Comparison of ENCODE assay signal across 8 cellular contexts in the genomic region with DNA sequence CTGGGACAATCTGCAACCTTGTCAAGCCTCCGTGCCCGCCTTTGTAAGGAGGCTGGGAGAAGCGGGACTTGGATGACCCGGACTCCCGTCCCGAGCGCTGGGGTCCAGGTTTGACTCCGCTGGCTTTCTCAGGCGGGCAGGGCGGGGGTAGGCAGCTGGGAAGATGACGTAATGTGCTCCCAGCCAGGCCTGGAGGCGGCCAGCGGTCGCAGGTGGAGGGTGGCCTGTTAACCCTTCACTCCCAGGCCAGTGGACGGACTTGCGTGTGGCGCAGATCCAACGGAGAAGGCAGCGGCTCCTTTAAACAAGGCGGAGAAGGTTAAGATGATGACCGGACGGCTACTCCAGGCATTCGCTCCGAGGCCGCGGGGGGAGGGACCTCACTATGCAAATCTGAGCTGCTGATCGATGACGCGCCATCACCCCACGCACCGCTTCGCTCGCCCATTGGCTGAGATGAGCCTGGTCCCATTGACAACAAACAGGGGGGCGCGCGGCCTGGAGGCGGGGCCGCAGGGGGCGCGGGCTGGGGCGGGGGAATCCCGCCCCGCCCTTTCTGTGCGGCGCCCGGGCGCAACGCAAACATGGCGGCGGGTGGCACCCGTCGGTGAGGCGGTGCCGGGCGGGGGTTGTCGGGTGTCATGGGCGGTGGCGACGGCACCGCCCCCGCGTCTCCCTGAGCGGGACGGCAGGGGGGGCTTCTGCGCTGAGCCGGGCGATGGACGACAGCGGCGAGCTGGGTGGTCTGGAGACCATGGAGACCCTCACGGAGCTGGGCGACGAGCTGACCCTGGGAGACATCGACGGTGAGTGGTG.
DNase-seq lines count a peak whose midpoint lies in the region; ATAC-seq, FAIRE-seq and TF ChIP-seq lines count a peak whose summit lies in the region.

A gene (plus strand): TSS at position 553 of the 816 bp plus-strand sequence. CDS start 166 bp downstream, at position 719.

- in situ Hi-C loops in HAP-1 (cut with MboI; ENCODE audit: low sequenced_read_pairs), result no loop called here

- H3K27ac ChIP-seq in MM.1S (ENCODE audit: low read length), result peak within 1 kb of the TSS; percentile 87

- peak within 1 kb of the TSS; percentile 95 for H3K4me2 ChIP-seq in MM.1S (ENCODE audit: low read depth, low read length)

- H3K27me3 ChIP-seq in HAP-1 (ENCODE audit: low read depth), result no peaks in the 10 kb centered on the region
- H3K27me3 ChIP-seq in MM.1S (replicated peaks; ENCODE audit: insufficient read depth, low read length), result no peaks in the 10 kb centered on the region

- H2AFZ ChIP-seq in MM.1S (ENCODE audit: low read length), result peak within 1 kb of the TSS; percentile 23; the same call in 1 of the 2 replicates

- peak within 1 kb of the TSS; percentile 100 for H3K27ac Mint-ChIP-seq in nephron progenitor cell
- H3K27ac Mint-ChIP-seq in stimulated activated naive CD8-positive, alpha-beta T cell treated with anti-CD3 and anti-CD28 coated beads, Interleukin-15, amount 100 ng/mL, for 72 hours, result peak within 1 kb of the TSS; percentile 99

- H3K4me1 Mint-ChIP-seq in nephron progenitor cell, result peaks cover 71% of the 10 kb centered on the region
- H3K4me1 Mint-ChIP-seq in stimulated activated naive CD8-positive, alpha-beta T cell treated with anti-CD3 and anti-CD28 coated beads, Interleukin-15, amount 100 ng/mL, for 72 hours, result peaks cover 55% of the 10 kb centered on the region

- H3K36me3 ChIP-seq in HAP-1 (replicated peaks), result peaks cover 32% of the 10 kb centered on the region
- peaks cover 10% of the 10 kb centered on the region; the same call in 1 of the 2 replicates for H3K36me3 ChIP-seq in MM.1S (replicated peaks; ENCODE audit: insufficient read depth, low read length)

- peak; percentile 98 for FAIRE-seq in G401.6 (lab: Jason Lieb, UNC)

- DNase-seq in HAP-1 (ENCODE audit: low spot score in 2 of 2), result peak; percentile 98 to 100
- DNase-seq in MM.1S, result peak; percentile 100
- peak; percentile 89 for DNase-seq in SIG-M5 (lab: John Stamatoyannopoulos, UW)
- DNase-seq in activated gamma-delta T cell (lab: John Stamatoyannopoulos, UW), result peak; percentile 97
- DNase-seq in fibroblast of the conjunctiva (ENCODE audit: low read depth), result peak; percentile 99
- peak; percentile 99 for DNase-seq in nephron progenitor cell
- peak; percentile 97 to 98 for DNase-seq in stimulated activated naive CD8-positive, alpha-beta T cell treated with anti-CD3 and anti-CD28 coated beads, Interleukin-15, amount 100 ng/mL, for 72 hours

- no peak for TF ChIP-seq CTCF in MM.1S (IDR thresholded peaks at IDR 0.05; ENCODE audit: low read length)
- TF ChIP-seq CTCF in nephron progenitor cell (IDR thresholded peaks at IDR 0.05), result no peak

- H3K4me1 ChIP-seq in HAP-1 (peaks cover 10% of the 10 kb centered on the region), MM.1S (ENCODE audit: low read length) (peaks cover 35% of the 10 kb centered on the region)

- H3K9ac ChIP-seq in MM.1S (ENCODE audit: low read length), result peak within 1 kb of the TSS; percentile 96

- H3K27me3 Mint-ChIP-seq in nephron progenitor cell (ENCODE audit: low read depth, poor library complexity), result no peaks in the 10 kb centered on the region
- no peaks in the 10 kb centered on the region for H3K27me3 Mint-ChIP-seq in stimulated activated naive CD8-positive, alpha-beta T cell treated with anti-CD3 and anti-CD28 coated beads, Interleukin-15, amount 100 ng/mL, for 72 hours

- peak; percentile 96 for ATAC-seq in stimulated activated naive CD8-positive, alpha-beta T cell treated with anti-CD3 and anti-CD28 coated beads, Interleukin-15, amount 100 ng/mL, for 72 hours

- peaks cover 32% of the 10 kb centered on the region for H3F3A ChIP-seq in MM.1S (ENCODE audit: insufficient read depth, low read length)

- H3K4me3 ChIP-seq in HAP-1 (peak within 1 kb of the TSS; percentile 77), MM.1S (ENCODE audit: low read length) (peak within 1 kb of the TSS; percentile 71)

- H3K79me2 ChIP-seq in MM.1S (ENCODE audit: low read length), result peaks cover 51% of the 10 kb centered on the region

- no peaks in the 10 kb centered on the region for H3K9me2 ChIP-seq in MM.1S (replicated peaks; ENCODE audit: insufficient read depth, low read length)

- H3K36me3 Mint-ChIP-seq in nephron progenitor cell (ENCODE audit: low read depth), result peaks cover 15% of the 10 kb centered on the region

- peaks cover 6% of the 10 kb centered on the region; the same call in 1 of the 2 replicates for H4K20me1 ChIP-seq in MM.1S (ENCODE audit: insufficient read depth, low read length)

- peak within 1 kb of the TSS; percentile 98 for H3K4me3 Mint-ChIP-seq in nephron progenitor cell
- peak within 1 kb of the TSS; percentile 88 to 97 for H3K4me3 Mint-ChIP-seq in stimulated activated naive CD8-positive, alpha-beta T cell treated with anti-CD3 and anti-CD28 coated beads, Interleukin-15, amount 100 ng/mL, for 72 hours

- H3K9me3 ChIP-seq in HAP-1 (no peaks in the 10 kb centered on the region), MM.1S (replicated peaks; ENCODE audit: insufficient read depth, low read length) (no peaks in the 10 kb centered on the region)

- H3K9me3 Mint-ChIP-seq in nephron progenitor cell, result no peaks in the 10 kb centered on the region
- H3K9me3 Mint-ChIP-seq in stimulated activated naive CD8-positive, alpha-beta T cell treated with anti-CD3 and anti-CD28 coated beads, Interleukin-15, amount 100 ng/mL, for 72 hours, result no peaks in the 10 kb centered on the region

Comparison
In these comparisons a context has a peak if more than half of its experiments do, and no peak if none do; other contexts are left out.
1. Peak in every context shown above with its lines: DNase-seq, ATAC-seq, H3K4me3 ChIP-seq and H3K27ac ChIP-seq.